In the genomic region with DNA sequence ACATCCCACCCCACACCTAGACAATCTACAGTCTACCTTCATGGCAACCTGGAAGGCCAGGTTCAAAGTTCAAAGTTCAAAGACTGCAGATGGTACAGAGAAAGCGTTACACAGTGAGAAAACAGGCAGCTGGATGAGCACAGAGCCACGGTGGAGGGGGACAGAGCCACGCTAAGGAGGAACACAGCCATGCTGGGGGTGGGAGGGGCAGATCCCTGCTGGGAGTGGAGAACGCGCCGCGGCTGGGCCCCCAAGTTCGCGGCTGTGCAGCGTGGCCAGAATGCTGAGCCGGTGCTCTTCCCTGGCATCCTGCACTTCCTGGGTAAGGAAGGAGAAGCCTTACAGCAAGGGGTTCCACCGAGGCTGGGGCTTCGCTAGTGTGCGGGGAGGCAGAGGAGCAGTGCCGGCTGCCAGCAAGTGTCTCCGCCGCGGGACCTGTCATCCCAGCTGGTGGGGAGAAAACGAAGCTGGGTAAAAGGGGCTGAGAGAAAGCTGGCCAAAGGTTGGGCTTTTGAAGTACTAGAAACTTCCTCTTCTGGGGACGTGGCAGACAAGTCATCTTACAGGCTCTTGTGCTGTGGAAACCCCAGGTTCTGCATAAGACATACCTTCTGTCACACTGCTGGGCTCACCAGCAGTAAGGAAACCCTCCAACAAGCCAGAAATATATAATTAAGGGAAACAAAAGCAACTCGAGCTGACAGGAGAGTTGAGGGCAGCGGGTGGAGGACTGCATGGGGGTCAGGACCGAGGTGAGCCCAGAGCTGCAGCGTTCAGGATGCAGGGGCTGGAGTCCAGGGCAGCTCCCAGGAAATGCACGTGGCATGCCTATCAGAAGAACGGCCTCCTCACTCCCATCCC, we compare ENCODE assay signal across 8 cellular contexts.
DNase-seq lines count a peak whose midpoint lies in the region; ATAC-seq lines count a peak whose summit lies in the region.

No MANE protein-coding gene starts in this region.

- no peaks in the 10 kb centered on the region for H3K36me3 Mint-ChIP-seq in naive thymus-derived CD8-positive, alpha-beta T cell

- peaks cover 40 to 65% (median 60%) of the 10 kb centered on the region in 4 donors for H3K4me1 Mint-ChIP-seq in naive thymus-derived CD8-positive, alpha-beta T cell

- peak; percentile 38 to 42 for ATAC-seq in naive thymus-derived CD8-positive, alpha-beta T cell
- no peak for ATAC-seq in HG03159 (IDR thresholded peaks at IDR 0.05; ENCODE audit: unreplicated experiment)

- no peaks in the 10 kb centered on the region for H3K9me3 Mint-ChIP-seq in naive thymus-derived CD8-positive, alpha-beta T cell

- peak; percentile 71 for DNase-seq in CD1c-positive myeloid dendritic cell (ENCODE audit: extremely low spot score)
- DNase-seq in NOMO-1 treated with dmso at 0.1 percent for 144 hours (lab: John Stamatoyannopoulos, UW; ENCODE audit: unreplicated experiment): peak; percentile 93
- DNase-seq in central memory CD4-positive, alpha-beta T cell: peak; percentile 17
- DNase-seq in naive thymus-derived CD8-positive, alpha-beta T cell: peak in 6 of 10 donors; percentile 18 to 58 (median 43)
- no peak for DNase-seq in ACHN
- no peak for DNase-seq in HCEC 1CT
- DNase-seq in NCI-H1105 treated with DMSO at 0.1 percent for 48 hours (lab: John Stamatoyannopoulos, UW): no peak

- no peaks in the 10 kb centered on the region for H3K27me3 Mint-ChIP-seq in naive thymus-derived CD8-positive, alpha-beta T cell

- peak overlapping the region; percentile 72 to 89 (median 81) for H3K4me3 Mint-ChIP-seq in naive thymus-derived CD8-positive, alpha-beta T cell

- peak overlapping the region; percentile 65 to 93 (median 91) for H3K27ac Mint-ChIP-seq in naive thymus-derived CD8-positive, alpha-beta T cell

- in situ Hi-C loops in ACHN (cut with HindIII; ENCODE audit: low pct_ligation_motif_present, low pct_unique_long_range_greater_than_20kb, low sequenced_read_pairs): no loop called here

- POLR2A ChIA-PET in naive thymus-derived CD8-positive, alpha-beta T cell (lab: Charles Lee): interaction anchor here (1.0 to 5.4 kb wide), 6 partner anchors 10 to 116 kb away, joined by 3 to 36 read pairs (median 3); a partner anchor contains a TSS

Comparison
In these comparisons a context has a peak if more than half of its experiments do, and no peak if none do; other contexts are left out.
1. DNase-seq: peak in CD1c-positive myeloid dendritic cell (single experiment), NOMO-1 treated with dmso at 0.1 percent for 144 hours (single experiment), central memory CD4-positive, alpha-beta T cell (single experiment) and naive thymus-derived CD8-positive, alpha-beta T cell (6 of 10); none in ACHN (single experiment), HCEC 1CT (single experiment) and NCI-H1105 treated with DMSO at 0.1 percent for 48 hours (single experiment).